12 cellular contexts compared by ENCODE assay signal in genomic region chr19:54204767-54205468, GRCh38. TPM values are rescaled to one million over a fixed set of nuclear protein-coding genes. Genes with fewer than 3 reads are reported as not detected.
A peak's percentile ranks its signal among the peaks of the same experiment; 100 is the strongest.
DNase-seq lines count a peak whose midpoint lies in the region; ATAC-seq, FAIRE-seq and TF ChIP-seq lines count a peak whose summit lies in the region.
"Had no signal": no experiment of that assay in that cellular context is flagged by ENCODE, and none has a peak within 500 bp of the region (broad histone marks: within the 10 kb centered on the region; RNA-seq: fewer than 3 reads in every experiment).

No MANE protein-coding gene starts in this region.

- DNase-seq in HepG2 (ENCODE audit: low spot score) (no peak), right lobe of liver (no peak), DMS53 treated with DMSO at 0.1 percent for 48 hours (lab: John Stamatoyannopoulos, UW; ENCODE audit: unreplicated experiment) (no peak), omental fat pad (ENCODE audit: low spot score) (no peak)
- DNase-seq: NCI-H1048 had no signal

- no peak for FAIRE-seq in HepG2 (lab: Jason Lieb, UNC)
- FAIRE-seq: GM18507 had no signal

- H3K4me2 ChIP-seq in HepG2 (ENCODE audit: low read depth, low read length): peak overlapping the region; percentile 87

- H3K79me2 ChIP-seq in HepG2 (ENCODE audit: insufficient read depth, low read length): peaks cover 54% of the 10 kb centered on the region

- POLR2A ChIA-PET in HepG2 (lab: Yijun Ruan, JAX): interaction anchor here (0.7 to 8.7 kb wide), 2 partner anchors 14 to 68 kb away, joined by 4 to 306 read pairs; partner anchors contain the start of genes MBOAT7 and TSEN34

- peak overlapping the region; percentile 20; the same call in 1 of the 2 replicates for H3K9ac ChIP-seq in HepG2 (ENCODE audit: insufficient read depth, low read depth, low read length)
- H3K9ac ChIP-seq in iPS-15b (ENCODE audit: low read depth, low read length): no peak overlapping the region

- H3K4me1 ChIP-seq in HepG2 (ENCODE audit: insufficient read depth, low read length): peaks cover 89% of the 10 kb centered on the region
- peaks cover 0 to 83% (median 48%) of the 10 kb centered on the region in 4 donors for H3K4me1 ChIP-seq in right lobe of liver
- peaks cover 20% of the 10 kb centered on the region for H3K4me1 ChIP-seq in iPS-15b (ENCODE audit: control insufficient read depth, insufficient read depth, low read length)

- TF ChIP-seq RAD21 in HepG2 (CRISPR knock-in tag; IDR thresholded peaks at IDR 0.05): no peak

- TF ChIP-seq POLR2A in HepG2 (IDR thresholded peaks at IDR 0.05; ENCODE audit: insufficient read depth in 1 of 2, low read depth in 2 of 2, low read length in 2 of 2): peak in 1 of 2 experiments; percentile 4; a peak in 2 of 4 replicates
- no peak for TF ChIP-seq POLR2A in right lobe of liver (IDR thresholded peaks at IDR 0.05)

- H3K4me3 ChIP-seq in HepG2 (replicated peaks in 1 of 3; ENCODE audit: insufficient read depth in 1 of 3, low read depth in 2 of 3, low read length in 3 of 3) (peak overlapping the region in 1 of 3 experiments; percentile 83; a peak in 1 of 6 replicates), right lobe of liver (no peak overlapping the region), iPS-15b (ENCODE audit: low read depth, low read length) (peak overlapping the region; percentile 12)
- H3K4me3 ChIP-seq: ascending aorta had no signal

- no TSS peak for BruUV-seq in HepG2 (replicated peaks; lab: Mats Ljungman, UMichigan)

- WGBS in HepG2 (ENCODE audit: low lambda C conversion rate): 91% methylated on average over 4 of the region's 4 CpGs
- 53% methylated on average over 4 of the region's 4 CpGs for WGBS in right lobe of liver (ENCODE audit: insufficient coverage, low coverage, low lambda C conversion rate, missing lambda C conversion rate)

- ATAC-seq in HepG2 (no peak), right lobe of liver (no peak), GM21576 (IDR thresholded peaks at IDR 0.05; ENCODE audit: unreplicated experiment) (no peak), omental fat pad (ENCODE audit: low FRiP score) (no peak), GM21619 (IDR thresholded peaks at IDR 0.05; ENCODE audit: unreplicated experiment) (no peak)

- CTCF ChIA-PET in HepG2 (lab: Yijun Ruan, JAX; ENCODE audit: low intra/inter-chr PET ratio, low total read pairs): no interaction called here

- H3K27ac ChIP-seq in HepG2 (ENCODE audit: extremely low read length, insufficient read depth, low read length) (no peak overlapping the region), right lobe of liver (peak overlapping the region in 1 of 3 donors; percentile 86), VCaP (peak overlapping the region; percentile 98)
- H3K27ac ChIP-seq: ascending aorta had no signal

- H3K27me3 ChIP-seq in HepG2 (ENCODE audit: control insufficient read depth in 1 of 2, insufficient read depth in 2 of 2, low read length in 2 of 2) (no peaks in the 10 kb centered on the region; a peak in 1 of 5 replicates), right lobe of liver (no peaks in the 10 kb centered on the region), iPS-15b (ENCODE audit: control insufficient read depth, insufficient read depth, low read length) (no peaks in the 10 kb centered on the region)
- H3K27me3 ChIP-seq: ascending aorta had no signal

- in situ Hi-C loops in HepG2 (cut with HindIII; ENCODE audit: extremely low pct_ligation_motif_present, low pct_unique_long_range_greater_than_20kb): no loop called here

- intact Hi-C loops in HepG2 (cut with micrococcal nuclease; ENCODE audit: unreplicated experiment) (loop anchor here (5.0 kb wide), 1 partner anchor 68 kb away; the partner anchor contains the start of gene CNOT3), right lobe of liver (cut with DNase I) (no loop called here)

- H3K9me3 ChIP-seq in HepG2 (ENCODE audit: low read length) (no peaks in the 10 kb centered on the region), right lobe of liver (no peaks in the 10 kb centered on the region), iPS-15b (ENCODE audit: control insufficient read depth, insufficient read depth, low read length) (no peaks in the 10 kb centered on the region)
- H3K9me3 ChIP-seq: ascending aorta had no signal

- TF ChIP-seq EP300 in HepG2 (IDR thresholded peaks at IDR 0.05; ENCODE audit: low read depth in 2 of 2, low read length in 2 of 2) (no peak), HepG2 (CRISPR knock-in tag; IDR thresholded peaks at IDR 0.05; ENCODE audit: borderline replicate concordance) (no peak)

- TF ChIP-seq CTCF in HepG2 (CRISPR knock-in tag; IDR thresholded peaks at IDR 0.05): no peak
- TF ChIP-seq CTCF in right lobe of liver (IDR thresholded peaks at IDR 0.05): no peak
- no peak for TF ChIP-seq CTCF in VCaP (conservative IDR thresholded peaks at IDR 0.05)
- TF ChIP-seq CTCF in omental fat pad (IDR thresholded peaks at IDR 0.05): no peak

- no peak overlapping the region for H2AFZ ChIP-seq in HepG2 (ENCODE audit: low read length)

- H4K20me1 ChIP-seq in HepG2 (ENCODE audit: insufficient read depth, low read length): peaks cover 81% of the 10 kb centered on the region

- H3K36me3 ChIP-seq in HepG2 (replicated peaks in 1 of 2; ENCODE audit: control insufficient read depth in 1 of 2, insufficient read depth in 2 of 2, low read length in 2 of 2): peaks cover 24 to 68% of the 10 kb centered on the region in 2 experiments
- peaks cover 17 to 67% (median 36%) of the 10 kb centered on the region in 4 donors for H3K36me3 ChIP-seq in right lobe of liver
- H3K36me3 ChIP-seq in iPS-15b (ENCODE audit: control insufficient read depth, insufficient read depth, low read length): peaks cover 71% of the 10 kb centered on the region

RNA-seq across cellular contexts. Expression of gene RPS9, which starts 4.3 kb away (rescaled TPM):
- 1,411 and 1,450 TPM in 2 replicates for total RNA-seq in HepG2 (2016; rRNA removed; fragmentation: Illumina TruSeq; extraction: Trizol)
- total RNA-seq in HepG2 (2016; cell fraction: cytosol; rRNA removed; fragmentation: Illumina TruSeq; extraction: Trizol; ENCODE audit: low read depth): 1,847 and 2,095 TPM in 2 replicates
- total RNA-seq in HepG2 (2016; cell fraction: insoluble cytoplasmic fraction; rRNA removed; fragmentation: Illumina TruSeq; extraction: Trizol): 1,493 and 1,495 TPM in 2 replicates
- 2,859 and 2,975 TPM in 2 replicates for total RNA-seq in HepG2 (2016; cell fraction: membrane; rRNA removed; fragmentation: Illumina TruSeq; extraction: Trizol)
- 574 and 605 TPM in 2 replicates for total RNA-seq in HepG2 (2016; cell fraction: nucleus; rRNA removed; fragmentation: Illumina TruSeq; extraction: Trizol)
- 2,903 and 3,161 TPM in 2 replicates for polyA plus RNA-seq in HepG2 (2011; rRNA removed)
- polyA plus RNA-seq in HepG2 (2011; cell fraction: cytosol; rRNA removed): 3,446 and 4,669 TPM in 2 replicates
- polyA plus RNA-seq in HepG2 (2011; cell fraction: nucleus; rRNA removed): 1,154 and 1,198 TPM in 2 replicates
- 2,294 and 3,529 TPM in 2 replicates for polyA plus RNA-seq in HepG2 (2012)
- 2,882 and 3,077 TPM in 2 replicates for polyA plus RNA-seq in HepG2 (2016; cell fraction: cytosol; fragmentation: Illumina TruSeq; extraction: Trizol; ENCODE audit: low read depth)
- polyA plus RNA-seq in HepG2 (2016; cell fraction: insoluble cytoplasmic fraction; fragmentation: Illumina TruSeq; extraction: Trizol; ENCODE audit: low read depth): 1,450 and 1,632 TPM in 2 replicates
- 3,325 and 3,445 TPM in 2 replicates for polyA plus RNA-seq in HepG2 (2016; cell fraction: membrane; fragmentation: Illumina TruSeq; extraction: Trizol; ENCODE audit: low read depth)
- polyA plus RNA-seq in HepG2 (2016; cell fraction: nucleus; fragmentation: Illumina TruSeq; extraction: Trizol; ENCODE audit: insufficient read depth, low read depth): 1,079 and 1,215 TPM in 2 replicates
- polyA minus RNA-seq in HepG2 (2011; rRNA and poly(A)+ RNA removed; ENCODE audit: low replicate concordance): 647 and 719 TPM in 2 replicates
- 352 and 390 TPM in 2 replicates for polyA minus RNA-seq in HepG2 (2011; cell fraction: cytosol; rRNA and poly(A)+ RNA removed)
- polyA minus RNA-seq in HepG2 (2011; cell fraction: nucleus; rRNA and poly(A)+ RNA removed): 215 and 249 TPM in 2 replicates
- 100 to 1,000 TPM; 399 to 706 (median 486) TPM for total RNA-seq in right lobe of liver
- total RNA-seq in omental fat pad: 1,000 to 10,000 TPM; 1,567 to 2,105 (median 1,838) TPM

RNA-seq across cellular contexts. Expression of gene TSEN34, which starts 13.8 kb away (rescaled TPM):
- total RNA-seq in HepG2 (2016; rRNA removed; fragmentation: Illumina TruSeq; extraction: Trizol) (64.8 and 65.4 TPM in 2 replicates), right lobe of liver (10 to 100 TPM; 11.8 to 31.9 (median 17.9) TPM), omental fat pad (10 to 100 TPM; 36.1 to 49.3 (median 40.3) TPM)
- 15.4 and 16.0 TPM in 2 replicates for total RNA-seq in HepG2 (2016; cell fraction: cytosol; rRNA removed; fragmentation: Illumina TruSeq; extraction: Trizol; ENCODE audit: low read depth)
- total RNA-seq in HepG2 (2016; cell fraction: insoluble cytoplasmic fraction; rRNA removed; fragmentation: Illumina TruSeq; extraction: Trizol): 63.3 and 68.4 TPM in 2 replicates
- 33.2 and 37.1 TPM in 2 replicates for total RNA-seq in HepG2 (2016; cell fraction: membrane; rRNA removed; fragmentation: Illumina TruSeq; extraction: Trizol)
- 20.1 and 23.9 TPM in 2 replicates for total RNA-seq in HepG2 (2016; cell fraction: nucleus; rRNA removed; fragmentation: Illumina TruSeq; extraction: Trizol)
- 55.1 and 62.6 TPM in 2 replicates for polyA plus RNA-seq in HepG2 (2011; rRNA removed)
- polyA plus RNA-seq in HepG2 (2011; cell fraction: cytosol; rRNA removed): 64.8 and 96.9 TPM in 2 replicates
- 39.4 and 39.7 TPM in 2 replicates for polyA plus RNA-seq in HepG2 (2011; cell fraction: nucleus; rRNA removed)
- 36.9 and 37.0 TPM in 2 replicates for polyA plus RNA-seq in HepG2 (2012)
- polyA plus RNA-seq in HepG2 (2016; cell fraction: cytosol; fragmentation: Illumina TruSeq; extraction: Trizol; ENCODE audit: low read depth): 19.8 and 21.5 TPM in 2 replicates
- polyA plus RNA-seq in HepG2 (2016; cell fraction: insoluble cytoplasmic fraction; fragmentation: Illumina TruSeq; extraction: Trizol; ENCODE audit: low read depth): 66.3 and 66.4 TPM in 2 replicates
- 28.2 and 30.6 TPM in 2 replicates for polyA plus RNA-seq in HepG2 (2016; cell fraction: membrane; fragmentation: Illumina TruSeq; extraction: Trizol; ENCODE audit: low read depth)
- polyA plus RNA-seq in HepG2 (2016; cell fraction: nucleus; fragmentation: Illumina TruSeq; extraction: Trizol; ENCODE audit: insufficient read depth, low read depth): 31.1 and 43.4 TPM in 2 replicates
- 43.3 and 70.9 TPM in 2 replicates for polyA minus RNA-seq in HepG2 (2011; rRNA and poly(A)+ RNA removed; ENCODE audit: low replicate concordance)
- polyA minus RNA-seq in HepG2 (2011; cell fraction: cytosol; rRNA and poly(A)+ RNA removed): 29.5 and 30.6 TPM in 2 replicates
- 10.3 and 10.7 TPM in 2 replicates for polyA minus RNA-seq in HepG2 (2011; cell fraction: nucleus; rRNA and poly(A)+ RNA removed)

RNA-seq across cellular contexts. Expression of gene MBOAT7, which starts 15.5 kb away (rescaled TPM):
- total RNA-seq in HepG2 (2016; rRNA removed; fragmentation: Illumina TruSeq; extraction: Trizol): 9.0 and 22.2 TPM in 2 replicates
- 6.0 and 7.0 TPM in 2 replicates for total RNA-seq in HepG2 (2016; cell fraction: cytosol; rRNA removed; fragmentation: Illumina TruSeq; extraction: Trizol; ENCODE audit: low read depth)
- 9.8 and 24.6 TPM in 2 replicates for total RNA-seq in HepG2 (2016; cell fraction: insoluble cytoplasmic fraction; rRNA removed; fragmentation: Illumina TruSeq; extraction: Trizol)
- 10.9 and 16.4 TPM in 2 replicates for total RNA-seq in HepG2 (2016; cell fraction: membrane; rRNA removed; fragmentation: Illumina TruSeq; extraction: Trizol)
- total RNA-seq in HepG2 (2016; cell fraction: nucleus; rRNA removed; fragmentation: Illumina TruSeq; extraction: Trizol): 22.1 and 22.7 TPM in 2 replicates
- 25.5 and 42.2 TPM in 2 replicates for polyA plus RNA-seq in HepG2 (2011; rRNA removed)
- 14.0 and 19.6 TPM in 2 replicates for polyA plus RNA-seq in HepG2 (2011; cell fraction: cytosol; rRNA removed)
- polyA plus RNA-seq in HepG2 (2011; cell fraction: nucleus; rRNA removed): 62.9 and 70.0 TPM in 2 replicates
- 26.2 and 43.9 TPM in 2 replicates for polyA plus RNA-seq in HepG2 (2012)
- polyA plus RNA-seq in HepG2 (2016; cell fraction: cytosol; fragmentation: Illumina TruSeq; extraction: Trizol; ENCODE audit: low read depth): 5.9 and 6.3 TPM in 2 replicates
- polyA plus RNA-seq in HepG2 (2016; cell fraction: insoluble cytoplasmic fraction; fragmentation: Illumina TruSeq; extraction: Trizol; ENCODE audit: low read depth): 14.0 and 15.8 TPM in 2 replicates
- 15.2 and 15.3 TPM in 2 replicates for polyA plus RNA-seq in HepG2 (2016; cell fraction: membrane; fragmentation: Illumina TruSeq; extraction: Trizol; ENCODE audit: low read depth)
- polyA plus RNA-seq in HepG2 (2016; cell fraction: nucleus; fragmentation: Illumina TruSeq; extraction: Trizol; ENCODE audit: insufficient read depth, low read depth): 55.8 and 59.3 TPM in 2 replicates
- 43.8 and 78.6 TPM in 2 replicates for polyA minus RNA-seq in HepG2 (2011; rRNA and poly(A)+ RNA removed; ENCODE audit: low replicate concordance)
- 25.2 and 27.9 TPM in 2 replicates for polyA minus RNA-seq in HepG2 (2011; cell fraction: cytosol; rRNA and poly(A)+ RNA removed)
- 11.7 and 13.1 TPM in 2 replicates for polyA minus RNA-seq in HepG2 (2011; cell fraction: nucleus; rRNA and poly(A)+ RNA removed)
- total RNA-seq in right lobe of liver: 10 to 100 TPM; 26.6 to 57.7 (median 32.9) TPM
- total RNA-seq in omental fat pad: 10 to 100 TPM; 21.0 to 72.4 (median 32.7) TPM

RNA-seq across cellular contexts. Expression of gene LILRB3, which starts 17.9 kb away (rescaled TPM):
- total RNA-seq in HepG2 (2016; rRNA removed; fragmentation: Illumina TruSeq; extraction: Trizol) (not detected in 2 replicates), right lobe of liver (1 to 10 TPM; 1.3 to 8.7 (median 6.2) TPM), omental fat pad (100 to 1,000 TPM in 1 of 4 donors, 10 to 100 TPM in 3; 11.7 to 135 (median 71.5) TPM)
- not detected in 2 replicates for total RNA-seq in HepG2 (2016; cell fraction: cytosol; rRNA removed; fragmentation: Illumina TruSeq; extraction: Trizol; ENCODE audit: low read depth)
- not detected in 2 replicates for total RNA-seq in HepG2 (2016; cell fraction: insoluble cytoplasmic fraction; rRNA removed; fragmentation: Illumina TruSeq; extraction: Trizol)
- not detected in 2 replicates for total RNA-seq in HepG2 (2016; cell fraction: membrane; rRNA removed; fragmentation: Illumina TruSeq; extraction: Trizol)
- total RNA-seq in HepG2 (2016; cell fraction: nucleus; rRNA removed; fragmentation: Illumina TruSeq; extraction: Trizol): not detected in 2 replicates
- 0.10 and 0.22 TPM in 2 replicates for polyA plus RNA-seq in HepG2 (2011; rRNA removed)
- 0.09 and 0.30 TPM in 2 replicates for polyA plus RNA-seq in HepG2 (2011; cell fraction: cytosol; rRNA removed)
- polyA plus RNA-seq in HepG2 (2011; cell fraction: nucleus; rRNA removed): 0.24 TPM in 1 of 2 replicates, not detected in the other
- 0.16 and 0.24 TPM in 2 replicates for polyA plus RNA-seq in HepG2 (2012)
- not detected in 2 replicates for polyA plus RNA-seq in HepG2 (2016; cell fraction: cytosol; fragmentation: Illumina TruSeq; extraction: Trizol; ENCODE audit: low read depth)
- not detected in 2 replicates for polyA plus RNA-seq in HepG2 (2016; cell fraction: insoluble cytoplasmic fraction; fragmentation: Illumina TruSeq; extraction: Trizol; ENCODE audit: low read depth)
- polyA plus RNA-seq in HepG2 (2016; cell fraction: membrane; fragmentation: Illumina TruSeq; extraction: Trizol; ENCODE audit: low read depth): not detected in 2 replicates
- not detected in 2 replicates for polyA plus RNA-seq in HepG2 (2016; cell fraction: nucleus; fragmentation: Illumina TruSeq; extraction: Trizol; ENCODE audit: insufficient read depth, low read depth)
- polyA minus RNA-seq in HepG2 (2011; rRNA and poly(A)+ RNA removed; ENCODE audit: low replicate concordance): not detected in 2 replicates
- not detected in 2 replicates for polyA minus RNA-seq in HepG2 (2011; cell fraction: cytosol; rRNA and poly(A)+ RNA removed)
- polyA minus RNA-seq in HepG2 (2011; cell fraction: nucleus; rRNA and poly(A)+ RNA removed): not detected in 2 replicates
- total RNA-seq: mesothelial cell of epicardium had no signal

RNA-seq across cellular contexts. Expression of gene TMC4, which starts 32.0 kb away (rescaled TPM):
- total RNA-seq in HepG2 (2016; rRNA removed; fragmentation: Illumina TruSeq; extraction: Trizol) (0.24 TPM in 1 of 2 replicates, not detected in the other), right lobe of liver (1 to 10 TPM in 3 of 6 experiments, under 1 TPM in 3; 0.18 to 2.4 (median 1.1) TPM), omental fat pad (1 to 10 TPM in 3 of 4 donors, not detected in 1; 1.2 to 4.1 (median 1.6) TPM)
- not detected in 2 replicates for total RNA-seq in HepG2 (2016; cell fraction: cytosol; rRNA removed; fragmentation: Illumina TruSeq; extraction: Trizol; ENCODE audit: low read depth)
- total RNA-seq in HepG2 (2016; cell fraction: insoluble cytoplasmic fraction; rRNA removed; fragmentation: Illumina TruSeq; extraction: Trizol): 0.15 TPM in 1 of 2 replicates, not detected in the other
- 0.41 TPM in 1 of 2 replicates, not detected in the other for total RNA-seq in HepG2 (2016; cell fraction: membrane; rRNA removed; fragmentation: Illumina TruSeq; extraction: Trizol)
- total RNA-seq in HepG2 (2016; cell fraction: nucleus; rRNA removed; fragmentation: Illumina TruSeq; extraction: Trizol): not detected in 2 replicates
- polyA plus RNA-seq in HepG2 (2011; rRNA removed): 0.13 and 0.35 TPM in 2 replicates
- 0.08 and 0.15 TPM in 2 replicates for polyA plus RNA-seq in HepG2 (2011; cell fraction: cytosol; rRNA removed)
- 1.8 and 1.9 TPM in 2 replicates for polyA plus RNA-seq in HepG2 (2011; cell fraction: nucleus; rRNA removed)
- polyA plus RNA-seq in HepG2 (2012): 0.41 and 0.86 TPM in 2 replicates
- 0.26 TPM in 1 of 2 replicates, not detected in the other for polyA plus RNA-seq in HepG2 (2016; cell fraction: cytosol; fragmentation: Illumina TruSeq; extraction: Trizol; ENCODE audit: low read depth)
- not detected in 2 replicates for polyA plus RNA-seq in HepG2 (2016; cell fraction: insoluble cytoplasmic fraction; fragmentation: Illumina TruSeq; extraction: Trizol; ENCODE audit: low read depth)
- polyA plus RNA-seq in HepG2 (2016; cell fraction: membrane; fragmentation: Illumina TruSeq; extraction: Trizol; ENCODE audit: low read depth): 0.10 and 0.50 TPM in 2 replicates
- polyA plus RNA-seq in HepG2 (2016; cell fraction: nucleus; fragmentation: Illumina TruSeq; extraction: Trizol; ENCODE audit: insufficient read depth, low read depth): 0.73 TPM in 1 of 2 replicates, not detected in the other
- 0.12 and 0.35 TPM in 2 replicates for polyA minus RNA-seq in HepG2 (2011; rRNA and poly(A)+ RNA removed; ENCODE audit: low replicate concordance)
- polyA minus RNA-seq in HepG2 (2011; cell fraction: cytosol; rRNA and poly(A)+ RNA removed): not detected in 2 replicates
- 0.87 TPM in 1 of 2 replicates, not detected in the other for polyA minus RNA-seq in HepG2 (2011; cell fraction: nucleus; rRNA and poly(A)+ RNA removed)
